ENCODE assay signal across 12 cellular contexts in the genomic region with DNA sequence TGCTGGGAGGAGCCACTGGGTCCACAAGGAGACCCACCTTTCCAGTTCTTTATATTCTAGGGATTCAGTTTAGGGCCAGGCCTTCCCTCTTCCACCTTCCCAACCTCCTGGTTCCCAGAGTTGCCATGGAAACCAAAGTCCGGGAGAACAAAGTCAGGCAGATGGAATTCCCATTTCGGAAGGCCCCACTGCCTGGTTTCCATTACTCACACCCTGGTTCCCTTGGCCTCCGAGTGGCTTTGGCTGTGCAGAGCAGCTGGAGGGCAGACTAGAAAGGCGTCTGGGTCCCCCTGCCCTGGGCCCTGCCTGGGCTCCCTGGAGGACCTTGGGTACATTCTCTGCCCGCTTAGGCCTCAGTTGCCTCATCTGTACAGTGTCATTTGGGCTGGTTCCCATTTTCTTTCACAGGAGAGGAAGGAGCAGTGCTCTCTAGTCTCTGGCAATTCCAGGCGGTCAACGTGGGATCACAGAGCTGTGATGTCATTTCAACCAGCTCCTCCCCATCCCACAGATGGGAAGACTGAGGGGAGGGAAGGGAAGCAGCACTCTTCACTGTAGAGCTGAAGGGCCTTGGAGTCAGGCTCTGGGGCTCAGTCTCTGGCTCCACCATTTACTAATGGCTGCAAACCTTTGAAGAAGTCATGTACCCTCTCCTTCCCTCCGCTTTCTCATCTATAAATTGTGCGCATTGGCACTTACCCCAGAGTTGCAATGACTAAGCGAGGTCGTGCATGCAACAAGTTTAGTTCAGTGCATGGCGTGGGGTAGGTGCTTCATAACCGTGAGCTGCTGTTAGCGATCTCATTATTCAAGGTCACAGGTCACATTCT.
DNase-seq lines count a peak whose midpoint lies in the region; ATAC-seq and TF ChIP-seq lines count a peak whose summit lies in the region.
"Had no signal": no experiment of that assay in that cellular context is flagged by ENCODE, and none has a peak within 500 bp of the region (broad histone marks: within the 10 kb centered on the region; RNA-seq: fewer than 3 reads in every experiment).

No MANE protein-coding gene starts in this region.

- no peak overlapping the region for H2BK15ac ChIP-seq in H9 (ENCODE audit: low read depth, low read length)

- H3K27me3 ChIP-seq in H9 (ENCODE audit: insufficient read depth, low read length) (no peaks in the 10 kb centered on the region), spleen (replicated peaks in 1 of 7) (no peaks in the 10 kb centered on the region)

- H3K23me2 ChIP-seq in H9 (ENCODE audit: insufficient read length, low read depth, low read length, poor library complexity, severe bottlenecking) = peaks cover 2% of the 10 kb centered on the region

- no peak overlapping the region for H2BK5ac ChIP-seq in H9 (ENCODE audit: insufficient read length, low read length)

- no peak overlapping the region for H3K56ac ChIP-seq in H9 (ENCODE audit: insufficient read length, low read depth, low read length)

- H3K14ac ChIP-seq in H9 (ENCODE audit: insufficient read depth, low read length) = no peak overlapping the region

- intact Hi-C loops in spleen (cut with DNase I; ENCODE audit: low total_unique reads) = no loop called here
- intact Hi-C loops in lower leg skin (cut with DNase I; ENCODE audit: low total_unique reads) = loop anchor here (10.0 kb wide), 1 partner anchor 145 kb away; no protein-coding TSS in a partner anchor

- H3K27me3 Mint-ChIP-seq in H9 (ENCODE audit: low read depth) = peaks cover 1% of the 10 kb centered on the region; the same call in 1 of the 2 replicates

- H3K79me2 ChIP-seq in H9 (ENCODE audit: insufficient read depth, low read length) = peaks cover 2% of the 10 kb centered on the region; the same call in 1 of the 2 replicates
- H3K79me2 ChIP-seq: parathyroid adenoma had no signal

- no peak for ATAC-seq in HG03469 (IDR thresholded peaks at IDR 0.05; ENCODE audit: unreplicated experiment)

- no peaks in the 10 kb centered on the region for H3K9me3 Mint-ChIP-seq in H9

- no peak overlapping the region for H3K23ac ChIP-seq in H9 (ENCODE audit: insufficient read length, low read depth, low read length)

- DNase-seq in H9 = peak; percentile 69
- peak; percentile 77 for DNase-seq in astrocyte of the cerebellum (ENCODE audit: low read depth)
- peak; percentile 95 for DNase-seq in hepatic stellate cell (ENCODE audit: low spot score)
- DNase-seq in spleen = peak; percentile 63
- no peak for DNase-seq in NCI-H345 treated with DMSO at 0.1 percent for 48 hours (lab: John Stamatoyannopoulos, UW; ENCODE audit: unreplicated experiment)
- DNase-seq in SKM-1 treated with dmso at 0.1 percent for 144 hours (lab: John Stamatoyannopoulos, UW; ENCODE audit: unreplicated experiment) = no peak
- DNase-seq in lower leg skin (ENCODE audit: low spot score in 2 of 2) = no peak
- DNase-seq: activated effector memory CD4-positive, alpha-beta T cell treated with anti-CD3 and anti-CD28 coated beads, Interleukin-2, amount 50 U/mL, for 16 hours; NCI-H1930; stimulated activated CD8-positive, alpha-beta memory T cell treated with anti-CD3 and anti-CD28 coated beads, Interleukin-4, amount 100 ng/mL, for 48 hours had no signal

- in situ Hi-C loops in astrocyte of the cerebellum (cut with HindIII; ENCODE audit: low sequenced_read_pairs) = no loop called here

- peaks cover 36 to 56% of the 10 kb centered on the region in 2 experiments for H3K4me1 Mint-ChIP-seq in H9

- no peak overlapping the region for H3K9ac ChIP-seq in H9 (ENCODE audit: extremely low read depth, insufficient read length, low read length)
- H3K9ac ChIP-seq: parathyroid adenoma had no signal

- no peak overlapping the region for H3K4me2 ChIP-seq in H9 (ENCODE audit: insufficient read depth, insufficient read length, low read length)

- H3K4ac ChIP-seq in H9 (ENCODE audit: low read depth, low read length) = no peak overlapping the region

- H4K5ac ChIP-seq in H9 (ENCODE audit: insufficient read length, low read depth, low read length) = no peak overlapping the region

- no peaks in the 10 kb centered on the region for H3K79me1 ChIP-seq in H9 (ENCODE audit: insufficient read depth, low read depth, low read length, poor library complexity, severe bottlenecking)

- H3K4me3 ChIP-seq in astrocyte of the cerebellum (ENCODE audit: low read depth, low read length) (no peak overlapping the region), spleen (no peak overlapping the region), lower leg skin (ENCODE audit: low read depth, poor library complexity, severe bottlenecking) (no peak overlapping the region)

- no peak overlapping the region for H4K8ac ChIP-seq in H9 (replicated peaks; ENCODE audit: insufficient read length, low read depth, low read length)

- no peak overlapping the region for H3T11ph ChIP-seq in H9 (ENCODE audit: low read length)

- no peak overlapping the region for H2AFZ ChIP-seq in H9 (ENCODE audit: low read length)
- H2AFZ ChIP-seq: parathyroid adenoma had no signal

- no peak overlapping the region for H3K27ac ChIP-seq in H9 (ENCODE audit: insufficient read length, low read depth, low read length)
- H3K27ac ChIP-seq in spleen = peak overlapping the region in 1 of 8 donors; percentile 8
- H3K27ac ChIP-seq: parathyroid adenoma had no signal

- H3K36me3 ChIP-seq in spleen = peaks cover 10 to 47% (median 36%) of the 10 kb centered on the region in 6 donors

- H4K20me1 ChIP-seq in H9 (ENCODE audit: control insufficient read depth, insufficient read depth, insufficient read length) = no peaks in the 10 kb centered on the region

- H2BK120ac ChIP-seq in H9 (ENCODE audit: low read depth, low read length, poor library complexity, severe bottlenecking) = no peak overlapping the region

- H3K36me3 Mint-ChIP-seq in H9 (ENCODE audit: insufficient read depth in 1 of 3, low read depth in 3 of 3) = peaks cover 17 to 27% (median 23%) of the 10 kb centered on the region in 3 experiments; a peak in 6 of 7 replicates

- no peak overlapping the region for H2BK20ac ChIP-seq in H9 (ENCODE audit: low read depth, low read length, poor library complexity, severe bottlenecking)

- no peak for TF ChIP-seq CTCF in H9 (conservative IDR thresholded peaks at IDR 0.05)
- no peak for TF ChIP-seq CTCF in astrocyte of the cerebellum (IDR thresholded peaks at IDR 0.05; ENCODE audit: low read depth, low read length, missing control alignments)
- TF ChIP-seq CTCF in spleen (IDR thresholded peaks at IDR 0.05 in 8 of 11, conservative IDR thresholded peaks at IDR 0.05 in 3 of 11) = no peak
- TF ChIP-seq CTCF in lower leg skin (IDR thresholded peaks at IDR 0.05) = no peak

- no peak overlapping the region for H2BK12ac ChIP-seq in H9 (ENCODE audit: insufficient read length, low read depth, low read length)

- H3K4me1 ChIP-seq in H9 (ENCODE audit: insufficient read depth, low read length) (peaks cover 12% of the 10 kb centered on the region; the same call in 1 of the 2 replicates), spleen (peaks cover 4 to 77% (median 50%) of the 10 kb centered on the region in 6 donors)

- no peak overlapping the region for H3K4me3 Mint-ChIP-seq in H9

- H3K9me3 ChIP-seq in H9 (ENCODE audit: control insufficient read depth, low read depth, low read length) = no peaks in the 10 kb centered on the region
- H3K9me3 ChIP-seq in spleen = no peaks in the 10 kb centered on the region

- H3K18ac ChIP-seq in H9 (ENCODE audit: insufficient read length, low read depth, low read length) = no peak overlapping the region

- H4K91ac ChIP-seq in H9 (ENCODE audit: insufficient read length, low read depth, low read length) = no peak overlapping the region

- H2AK5ac ChIP-seq in H9 (ENCODE audit: insufficient read length, low read length) = no peak overlapping the region

- WGBS in H9 (ENCODE audit: extremely low coverage, insufficient read length, low lambda C conversion rate) = no CpG with 5 or more reads among the region's 14 CpGs
- 85 to 90% (median 88%) methylated on average over 14 of the region's 14 CpGs for WGBS in spleen, 5 donors
- 79 to 82% methylated on average over 14 of the region's 14 CpGs for WGBS in lower leg skin, 2 donors

- peak overlapping the region in 2 of 3 experiments; percentile 34 to 69; a peak in 2 of 7 replicates for H3K27ac Mint-ChIP-seq in H9

- TF ChIP-seq POLR2A in spleen (IDR thresholded peaks at IDR 0.05) (no peak), lower leg skin (IDR thresholded peaks at IDR 0.05) (no peak)

Comparison
In these comparisons a context has a peak if more than half of its experiments do, and no peak if none do; other contexts are left out.
1. DNase-seq: peak in H9 (single experiment), astrocyte of the cerebellum (single experiment), hepatic stellate cell (single experiment) and spleen (single experiment); none in NCI-H345 treated with DMSO at 0.1 percent for 48 hours (single experiment), SKM-1 treated with dmso at 0.1 percent for 144 hours (single experiment) and lower leg skin (0 of 2).